In genomic region chr17:42266918-42267766, GRCh38 we compare ENCODE assay signal across 9 cellular contexts. TPM values are rescaled to one million over a fixed set of nuclear protein-coding genes. Genes with fewer than 3 reads are reported as not detected.
A peak's percentile ranks its signal among the peaks of the same experiment; 100 is the strongest.
DNase-seq lines count a peak whose midpoint lies in the region; ATAC-seq and TF ChIP-seq lines count a peak whose summit lies in the region.
"Had no signal": no experiment of that assay in that cellular context is flagged by ENCODE, and none has a peak within 500 bp of the region (broad histone marks: within the 10 kb centered on the region; RNA-seq: fewer than 3 reads in every experiment).

No MANE protein-coding gene starts in this region.

- TF ChIP-seq POLR2A in HCT116 (IDR thresholded peaks at IDR 0.05; ENCODE audit: borderline replicate concordance, extremely low read depth, insufficient read depth, insufficient read length) = no peak

- H3K4me3 Mint-ChIP-seq in T-cell = peak overlapping the region; percentile 24 to 29 (median 28)
- H3K4me3 Mint-ChIP-seq: naive B cell had no signal

- intact Hi-C loops in HCT116 (cut with micrococcal nuclease) = no loop called here

- no peak for TF ChIP-seq CTCF in HCT116 (IDR thresholded peaks at IDR 0.05 in 2 of 3, conservative IDR thresholded peaks at IDR 0.05 in 1 of 3; ENCODE audit: borderline replicate concordance in 1 of 3, insufficient read depth in 1 of 3, low read depth in 2 of 3, low read length in 2 of 3)

- H4K20me1 ChIP-seq in HCT116 (ENCODE audit: insufficient read depth) = no peaks in the 10 kb centered on the region

- CTCF ChIA-PET in HCT116 (lab: Charles Lee) = interaction anchor here (0.7 kb wide), 1 partner anchor 45 kb away, joined by 3 read pairs; no protein-coding TSS in a partner anchor
- CTCF ChIA-PET in T-cell (lab: Charles Lee) = interaction anchor here (0.6 to 1.7 kb wide), 5 partner anchors 19 to 149 kb away, joined by 3 to 8 read pairs (median 3); no protein-coding TSS in a partner anchor

- POLR2A ChIA-PET in HCT116 (lab: Charles Lee) (interaction anchor here (1.3 kb wide), 1 partner anchor 9 kb away, joined by 4 read pairs; the partner anchor contains the start of gene STAT5B), T-cell (lab: Charles Lee) (interaction anchor here (0.5 to 11.7 kb wide), 12 partner anchors 9 to 618 kb away, joined by 3 to 147 read pairs (median 5); partner anchors contain the start of genes ODAD4 (in 1 of the 2), STAT3 (in 1 of the 2), STAT5A (in 1 of the 2) and STAT5B (in 1 of the 2))

- DNase-seq in HCT116 (ENCODE audit: low read depth, low spot score) = peak; percentile 76
- peak in 26 of 34 experiments; percentile 19 to 74 (median 52) for DNase-seq in T-cell
- peak; percentile 81 for DNase-seq in central memory CD4-positive, alpha-beta T cell
- peak; percentile 75 for DNase-seq in skeletal muscle cell (ENCODE audit: low read depth)
- DNase-seq in NK-92 (lab: John Stamatoyannopoulos, UW; ENCODE audit: unreplicated experiment) = no peak
- no peak for DNase-seq in HuH-7.5 (ENCODE audit: low spot score)
- DNase-seq: naive B cell had no signal

- H3K9me3 Mint-ChIP-seq in T-cell = no peaks in the 10 kb centered on the region
- H3K9me3 Mint-ChIP-seq: naive B cell had no signal

- H3K9ac ChIP-seq in HCT116 (ENCODE audit: low read length) = no peak overlapping the region

- no peaks in the 10 kb centered on the region for H3K27me3 ChIP-seq in HCT116 (ENCODE audit: insufficient read depth, low read length)

- RAD21 ChIA-PET in HCT116 (lab: Charles Lee; ENCODE audit: low non-redundant PET in 1 of 2, low total read pairs in 2 of 2, uncharacterized antibody in 2 of 2, unreplicated experiment in 2 of 2) = interaction anchor here in 1 of 2 experiments (0.6 kb wide), 1 partner anchor 59 kb away, joined by 5 read pairs; no protein-coding TSS in a partner anchor

- no peaks in the 10 kb centered on the region for H3K27me3 Mint-ChIP-seq in T-cell
- H3K27me3 Mint-ChIP-seq: naive B cell had no signal

- TF ChIP-seq RAD21 in HCT116 (IDR thresholded peaks at IDR 0.05; ENCODE audit: low read depth) = no peak

- H3K36me3 Mint-ChIP-seq in T-cell = peaks cover 18% of the 10 kb centered on the region
- H3K36me3 Mint-ChIP-seq: naive B cell had no signal

- H3K9me2 ChIP-seq in HCT116 (ENCODE audit: insufficient read depth) = no peaks in the 10 kb centered on the region

- ATAC-seq in HCT116 (peak; percentile 80), T-cell (replicated peaks in 1 of 4) (peak; percentile 67 to 90 (median 78)), HG03139 (IDR thresholded peaks at IDR 0.05; ENCODE audit: unreplicated experiment) (no peak), GM19023 (IDR thresholded peaks at IDR 0.05; ENCODE audit: unreplicated experiment) (no peak)

- no peak overlapping the region for H3K4me3 ChIP-seq in HCT116 (replicated peaks in 1 of 2; ENCODE audit: low read depth in 1 of 2, low read length in 2 of 2)
- H3K4me3 ChIP-seq in skeletal muscle cell (ENCODE audit: low read depth, low read length) = no peak overlapping the region

- no peaks in the 10 kb centered on the region for H3K36me3 ChIP-seq in HCT116 (ENCODE audit: control insufficient read depth in 1 of 2, insufficient read depth in 2 of 2, low read length in 2 of 2)

- peaks cover 9 to 11% of the 10 kb centered on the region in 2 experiments; a peak in 3 of 4 replicates for H3K4me1 ChIP-seq in HCT116 (ENCODE audit: control insufficient read depth in 1 of 2, insufficient read depth in 2 of 2, low read length in 2 of 2)

- H2AFZ ChIP-seq in HCT116 (ENCODE audit: low read depth, low read length, poor library complexity, severe bottlenecking) = no peak overlapping the region

- peaks cover 58 to 68% (median 67%) of the 10 kb centered on the region in 3 donors for H3K4me1 Mint-ChIP-seq in T-cell

- peak overlapping the region; percentile 10; the same call in 1 of the 2 replicates for H3K4me2 ChIP-seq in HCT116 (ENCODE audit: low read length)

- H3K27ac ChIP-seq in HCT116 (ENCODE audit: low read depth, low read length) = no peak overlapping the region

- H3K79me2 ChIP-seq in HCT116 (ENCODE audit: insufficient read depth, low read length) = peaks cover 31% of the 10 kb centered on the region

- BruUV-seq in HCT116 (replicated peaks; lab: Mats Ljungman, UMichigan) = no TSS peak

- H3K9me3 ChIP-seq in HCT116 (ENCODE audit: control insufficient read depth in 1 of 2, insufficient read depth in 1 of 2, low read depth in 1 of 2, low read length in 2 of 2) = no peaks in the 10 kb centered on the region

- peak overlapping the region; percentile 84 to 91 for H3K27ac Mint-ChIP-seq in T-cell
- H3K27ac Mint-ChIP-seq: naive B cell had no signal

TF ChIP-seq in HCT116, 20 proteins besides CTCF, POLR2A, EP300 and RAD21:
- TF ChIP-seq YY1 (IDR thresholded peaks at IDR 0.05; ENCODE audit: extremely low read depth, insufficient replicate concordance, low read depth, low read length) (no peak), CEBPB (IDR thresholded peaks at IDR 0.05; ENCODE audit: low read depth) (peak; percentile 63), SP1 (IDR thresholded peaks at IDR 0.05; ENCODE audit: low read depth) (peak; percentile 29; the same call in 1 of the 2 replicates), JUND (IDR thresholded peaks at IDR 0.05) (peak; percentile 37; the same call in 1 of the 2 replicates), ATF3 (IDR thresholded peaks at IDR 0.05) (0 out of 2 replicates have a peak, but pooled peaks have one; percentile 8), FOSL1 (IDR thresholded peaks at IDR 0.05; ENCODE audit: low read depth) (peak; percentile 47; the same call in 1 of the 2 replicates), REST (IDR thresholded peaks at IDR 0.05; ENCODE audit: low read depth) (no peak)

RNA-seq across cellular contexts. Expression of gene STAT5B, which starts 9.0 kb away (rescaled TPM):
- total RNA-seq in HCT116 (2021; ENCODE audit: unreplicated experiment) (7.1 TPM), T-cell (100 to 1,000 TPM; 178 to 205 (median 186) TPM)
- polyA plus RNA-seq in HCT116 (2012) = 3.4 and 4.0 TPM in 2 replicates

RNA-seq across cellular contexts. Expression of gene STAT5A, which starts 21.2 kb away (rescaled TPM):
- total RNA-seq in HCT116 (2021; ENCODE audit: unreplicated experiment) (0.91 TPM), T-cell (100 to 1,000 TPM; 141 to 160 (median 147) TPM)
- 0.16 and 0.18 TPM in 2 replicates for polyA plus RNA-seq in HCT116 (2012)

Comparison
In these comparisons a context has a peak if more than half of its experiments do, and no peak if none do; other contexts are left out.
1. ATAC-seq: peak in HCT116 (single experiment) and T-cell (4 of 4); none in HG03139 (single experiment) and GM19023 (single experiment).
2. DNase-seq: peak in HCT116 (single experiment), T-cell (26 of 34), central memory CD4-positive, alpha-beta T cell (single experiment) and skeletal muscle cell (single experiment); none in NK-92 (single experiment) and HuH-7.5 (single experiment).
3. RNA of gene STAT5B, which starts 9.0 kb away (total RNA-seq): 178 to 205 TPM in T-cell; 7.1 TPM in HCT116 (single experiment); every median in the first group is over 10 times any median in the second.
4. RNA of gene STAT5A, which starts 21.2 kb away (total RNA-seq): 141 to 160 TPM in T-cell; 0.91 TPM in HCT116 (single experiment); every median in the first group is over 10 times any median in the second.